1 cellular context compared by ENCODE assay signal in the genomic region with DNA sequence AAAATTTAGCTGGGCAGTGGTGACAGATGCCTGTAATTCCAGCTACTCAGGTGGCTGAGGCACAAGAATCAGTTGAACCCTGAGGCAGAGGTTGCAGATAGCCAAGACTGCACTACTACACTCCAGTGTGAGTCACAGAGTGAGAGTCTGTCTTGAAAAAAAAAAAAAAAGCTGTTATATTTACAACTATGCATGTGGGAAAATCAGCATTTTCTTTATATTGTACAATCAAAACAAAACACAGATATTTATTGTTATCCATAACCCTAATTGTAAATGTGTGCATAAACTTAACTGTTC.
A peak's percentile ranks its signal among the peaks of the same experiment; 100 is the strongest.
TF ChIP-seq lines count a peak whose summit lies in the region.

No MANE protein-coding gene starts in this region.

TF ChIP-seq in HepG2, 621 proteins besides CTCF, POLR2A, EP300 and RAD21:
- TF ChIP-seq, protein P1, sequence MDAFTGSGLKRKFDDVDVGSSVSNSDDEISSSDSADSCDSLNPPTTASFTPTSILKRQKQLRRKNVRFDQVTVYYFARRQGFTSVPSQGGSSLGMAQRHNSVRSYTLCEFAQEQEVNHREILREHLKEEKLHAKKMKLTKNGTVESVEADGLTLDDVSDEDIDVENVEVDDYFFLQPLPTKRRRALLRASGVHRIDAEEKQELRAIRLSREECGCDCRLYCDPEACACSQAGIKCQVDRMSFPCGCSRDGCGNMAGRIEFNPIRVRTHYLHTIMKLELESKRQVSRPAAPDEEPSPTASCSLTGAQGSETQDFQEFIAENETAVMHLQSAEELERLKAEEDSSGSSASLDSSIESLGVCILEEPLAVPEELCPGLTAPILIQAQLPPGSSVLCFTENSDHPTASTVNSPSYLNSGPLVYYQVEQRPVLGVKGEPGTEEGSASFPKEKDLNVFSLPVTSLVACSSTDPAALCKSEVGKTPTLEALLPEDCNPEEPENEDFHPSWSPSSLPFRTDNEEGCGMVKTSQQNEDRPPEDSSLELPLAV (CRISPR knock-in tag; conservative IDR thresholded peaks at IDR 0.05; ENCODE audit: low read depth) = no peak
- peak; percentile 0; the same call in 1 of the 2 replicates for TF ChIP-seq ZMYM2 (CRISPR knock-in tag; IDR thresholded peaks at IDR 0.05)
TF ChIP-seq in HepG2: peak in this region for 1.
